2 cellular contexts compared by ENCODE assay signal in genomic region chr14:100295376-100296105, GRCh38.
TF ChIP-seq lines count a peak whose summit lies in the region.

No MANE protein-coding gene starts in this region.

TF ChIP-seq in HepG2, 621 proteins besides CTCF, POLR2A, EP300 and RAD21:
- no peak for TF ChIP-seq LBX2 (CRISPR knock-in tag; IDR thresholded peaks at IDR 0.05; ENCODE audit: borderline replicate concordance)
- no peak for TF ChIP-seq ZEB1 (IDR thresholded peaks at IDR 0.05; ENCODE audit: insufficient replicate concordance, low read depth)
- TF ChIP-seq ZNF670 (CRISPR knock-in tag; IDR thresholded peaks at IDR 0.05; ENCODE audit: borderline replicate concordance): no peak
- TF ChIP-seq ONECUT2 (CRISPR knock-in tag; IDR thresholded peaks at IDR 0.05): no peak
- no peak for TF ChIP-seq NR2F6 (IDR thresholded peaks at IDR 0.05)
- TF ChIP-seq NR2F6 (CRISPR knock-in tag; IDR thresholded peaks at IDR 0.05): no peak
- no peak for TF ChIP-seq FOXA1 (IDR thresholded peaks at IDR 0.05)
- no peak for TF ChIP-seq FOXA1 (CRISPR knock-in tag; IDR thresholded peaks at IDR 0.05)
- TF ChIP-seq ZMAT5 (CRISPR knock-in tag; IDR thresholded peaks at IDR 0.05; ENCODE audit: borderline replicate concordance, low read depth): no peak
- no peak for TF ChIP-seq ZFAT (CRISPR knock-in tag; conservative IDR thresholded peaks at IDR 0.05)
- TF ChIP-seq ZNF260 (CRISPR knock-in tag; IDR thresholded peaks at IDR 0.05; ENCODE audit: borderline replicate concordance, low read depth): no peak
- TF ChIP-seq EEA1 (CRISPR knock-in tag; IDR thresholded peaks at IDR 0.05; ENCODE audit: borderline replicate concordance): no peak
- no peak for TF ChIP-seq ZNF781 (CRISPR knock-in tag; IDR thresholded peaks at IDR 0.05; ENCODE audit: borderline replicate concordance, not compliant biosample characterization)
- TF ChIP-seq ZSCAN25 (CRISPR knock-in tag; IDR thresholded peaks at IDR 0.05): no peak
- TF ChIP-seq ZNF318 (CRISPR knock-in tag; IDR thresholded peaks at IDR 0.05): no peak
TF ChIP-seq in HepG2: peak in this region for 0.

TF ChIP-seq in HEK293T, 16 proteins besides CTCF, POLR2A, EP300 and RAD21:
- TF ChIP-seq CTBP1 (IDR thresholded peaks at IDR 0.05; ENCODE audit: borderline replicate concordance) (no peak), SP1 (IDR thresholded peaks at IDR 0.05) (no peak), BHLHE40 (IDR thresholded peaks at IDR 0.05; ENCODE audit: borderline replicate concordance) (no peak), LEF1 (IDR thresholded peaks at IDR 0.05; ENCODE audit: borderline replicate concordance) (no peak), FOXK2 (IDR thresholded peaks at IDR 0.05) (no peak), FOXM1 (IDR thresholded peaks at IDR 0.05; ENCODE audit: borderline replicate concordance) (no peak)
